ENCODE assay signal across 8 cellular contexts in the genomic region with DNA sequence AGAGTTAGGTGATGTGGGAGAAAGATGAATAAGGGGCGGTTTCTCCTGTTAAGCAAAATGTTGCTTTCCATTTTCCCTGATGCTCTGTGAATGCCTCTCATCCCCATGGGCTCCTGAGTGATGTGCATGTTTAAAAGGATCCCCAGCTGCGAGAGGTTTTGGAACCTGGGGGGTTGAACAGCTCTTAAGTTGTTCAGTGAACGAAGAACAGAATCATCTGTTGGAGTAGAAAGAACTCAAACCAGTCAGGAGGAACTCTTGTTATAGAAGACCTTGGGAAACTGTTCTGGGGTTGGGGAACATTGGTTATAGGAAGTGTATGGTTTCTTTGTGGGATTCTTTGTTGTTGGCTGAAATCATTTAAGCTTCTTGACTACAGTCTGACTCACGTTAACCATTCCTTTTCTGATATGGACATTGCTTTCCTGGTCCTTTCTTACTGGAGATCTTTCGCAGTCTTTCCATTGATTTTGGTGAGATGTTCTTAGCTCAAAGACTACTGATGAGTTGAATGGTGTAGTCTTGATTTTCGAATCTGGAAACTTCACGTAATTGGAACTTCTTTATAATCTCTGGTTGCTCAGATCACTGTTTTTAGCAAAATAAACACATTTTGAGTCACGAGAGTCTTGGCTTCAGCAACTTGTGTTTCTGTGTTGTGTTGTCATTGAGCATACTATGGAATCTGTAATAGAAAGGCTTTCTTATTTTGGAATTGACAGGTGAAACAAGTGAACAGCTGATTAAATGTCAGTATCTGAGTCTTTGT. TPM values are rescaled to one million over a fixed set of nuclear protein-coding genes. Genes with fewer than 3 reads are reported as not detected.
DNase-seq lines count a peak whose midpoint lies in the region; ATAC-seq, FAIRE-seq and TF ChIP-seq lines count a peak whose summit lies in the region.

No MANE protein-coding gene starts in this region.

- peak overlapping the region; percentile 100 for H3K27ac Mint-ChIP-seq in activated CD4-positive, alpha-beta T cell treated with anti-CD3 and anti-CD28 coated beads, Interleukin-2, amount 10 ng/mL, durations not matched to agents 24 days and 14 days

- H3K4me1 ChIP-seq in SJCRH30 (peaks cover 11% of the 10 kb centered on the region), pancreas (peaks cover 16 to 36% (median 34%) of the 10 kb centered on the region in 3 donors)

- no peak for TF ChIP-seq CTCF in epithelial cell of esophagus (IDR thresholded peaks at IDR 0.05; ENCODE audit: insufficient read depth, low read depth, low read length, missing control alignments)
- no peak for TF ChIP-seq CTCF in pancreas (IDR thresholded peaks at IDR 0.05)

- intact Hi-C loops in activated CD4-positive, alpha-beta T cell treated with anti-CD3 and anti-CD28 coated beads, Interleukin-2, amount 10 ng/mL, durations not matched to agents 24 days and 14 days (cut with micrococcal nuclease), result loop anchor here (1.0 to 10.0 kb wide), 5 partner anchors 57 to 1349 kb away; a partner anchor contains a TSS
- intact Hi-C loops in pancreas (cut with DNase I), result no loop called here

- H3K27me3 ChIP-seq in SJCRH30 (no peaks in the 10 kb centered on the region), pancreas (no peaks in the 10 kb centered on the region)

- no peak for FAIRE-seq in pancreas (lab: Jason Lieb, UNC)

- peak overlapping the region; percentile 93 for H3K4me3 Mint-ChIP-seq in activated CD4-positive, alpha-beta T cell treated with anti-CD3 and anti-CD28 coated beads, Interleukin-2, amount 10 ng/mL, durations not matched to agents 24 days and 14 days

- no peaks in the 10 kb centered on the region for H3K27me3 Mint-ChIP-seq in activated CD4-positive, alpha-beta T cell treated with anti-CD3 and anti-CD28 coated beads, Interleukin-2, amount 10 ng/mL, durations not matched to agents 24 days and 14 days

- peak overlapping the region; percentile 83 for H3K4me3 ChIP-seq in SJCRH30
- H3K4me3 ChIP-seq in epithelial cell of esophagus (ENCODE audit: low read length), result peak overlapping the region; percentile 71
- H3K4me3 ChIP-seq in pancreas, result peak overlapping the region in 3 of 4 donors; percentile 49 to 62 (median 61)

- H3K9me3 ChIP-seq in SJCRH30 (replicated peaks), result no peaks in the 10 kb centered on the region
- H3K9me3 ChIP-seq in pancreas, result no peaks in the 10 kb centered on the region

- H3K9me3 Mint-ChIP-seq in activated CD4-positive, alpha-beta T cell treated with anti-CD3 and anti-CD28 coated beads, Interleukin-2, amount 10 ng/mL, durations not matched to agents 24 days and 14 days, result no peaks in the 10 kb centered on the region

- ATAC-seq in pancreas (no peak), HG03095 (IDR thresholded peaks at IDR 0.05; ENCODE audit: unreplicated experiment) (no peak), HG02623 (IDR thresholded peaks at IDR 0.05; ENCODE audit: unreplicated experiment) (no peak)

- WGBS in pancreas, 2 donors, result 38 to 50% methylated on average over 8 of the region's 8 CpGs

- H3K27ac ChIP-seq in SJCRH30, result peak overlapping the region; percentile 96
- H3K27ac ChIP-seq in pancreas, result peak overlapping the region; percentile 98 to 100 (median 100)

- DNase-seq in activated CD4-positive, alpha-beta T cell treated with anti-CD3 and anti-CD28 coated beads, Interleukin-2, amount 10 ng/mL, durations not matched to agents 24 days and 14 days, result no peak
- DNase-seq in activated CD4-positive, alpha-beta T cell treated with anti-CD3 and anti-CD28 coated beads for 4 hours, result no peak
- DNase-seq in SJCRH30, result peak in 1 of 2 experiments; percentile 61
- peak; percentile 58 for DNase-seq in epithelial cell of esophagus (ENCODE audit: low read depth)
- DNase-seq in pancreas, result peak in 1 of 6 donors; percentile 23
- no peak for DNase-seq in DMS 273 (lab: John Stamatoyannopoulos, UW; ENCODE audit: unreplicated experiment)

- peaks cover 39% of the 10 kb centered on the region for H3K4me1 Mint-ChIP-seq in activated CD4-positive, alpha-beta T cell treated with anti-CD3 and anti-CD28 coated beads, Interleukin-2, amount 10 ng/mL, durations not matched to agents 24 days and 14 days

- peaks cover 9% of the 10 kb centered on the region for H3K36me3 Mint-ChIP-seq in activated CD4-positive, alpha-beta T cell treated with anti-CD3 and anti-CD28 coated beads, Interleukin-2, amount 10 ng/mL, durations not matched to agents 24 days and 14 days (ENCODE audit: low read depth)

- H3K36me3 ChIP-seq in SJCRH30 (no peaks in the 10 kb centered on the region; the same call in 1 of the 2 replicates), pancreas (no peaks in the 10 kb centered on the region)

RNA-seq across cellular contexts. Expression of a gene that starts 1.3 kb away (rescaled TPM):
- 28.9 and 30.0 TPM in 2 replicates for total RNA-seq in activated CD4-positive, alpha-beta T cell treated with anti-CD3 and anti-CD28 coated beads, Interleukin-2, amount 10 ng/mL, durations not matched to agents 24 days and 14 days
- 40.6 and 51.4 TPM in 2 replicates for total RNA-seq in SJCRH30 (2014; rRNA removed; shearing (Covaris generic))
- total RNA-seq in pancreas, result 10 to 100 TPM; 12.8 to 18.0 (median 14.0) TPM
- 10 to 100 TPM; 28.7 to 28.9 TPM for polyA plus RNA-seq in pancreas

RNA-seq across cellular contexts. Expression of a gene that starts 21.0 kb away (rescaled TPM):
- 53.3 and 54.7 TPM in 2 replicates for total RNA-seq in activated CD4-positive, alpha-beta T cell treated with anti-CD3 and anti-CD28 coated beads, Interleukin-2, amount 10 ng/mL, durations not matched to agents 24 days and 14 days
- total RNA-seq in SJCRH30 (2014; rRNA removed; shearing (Covaris generic)), result 29.0 and 31.5 TPM in 2 replicates
- 10 to 100 TPM; 18.0 to 23.2 (median 19.6) TPM for total RNA-seq in pancreas
- polyA plus RNA-seq in pancreas, result 10 to 100 TPM; 25.5 to 29.8 TPM

RNA-seq across cellular contexts. Expression of a gene that starts 58.2 kb away (rescaled TPM):
- 158 and 161 TPM in 2 replicates for total RNA-seq in activated CD4-positive, alpha-beta T cell treated with anti-CD3 and anti-CD28 coated beads, Interleukin-2, amount 10 ng/mL, durations not matched to agents 24 days and 14 days
- 1.4 and 3.2 TPM in 2 replicates for total RNA-seq in SJCRH30 (2014; rRNA removed; shearing (Covaris generic))
- 10 to 100 TPM in 3 of 6 donors, 1 to 10 TPM in 3; 4.7 to 23.6 (median 10.0) TPM for total RNA-seq in pancreas
- polyA plus RNA-seq in pancreas, result 10 to 100 TPM; 17.9 to 29.0 TPM
